ENCODE assay signal across 8 cellular contexts in the genomic region with DNA sequence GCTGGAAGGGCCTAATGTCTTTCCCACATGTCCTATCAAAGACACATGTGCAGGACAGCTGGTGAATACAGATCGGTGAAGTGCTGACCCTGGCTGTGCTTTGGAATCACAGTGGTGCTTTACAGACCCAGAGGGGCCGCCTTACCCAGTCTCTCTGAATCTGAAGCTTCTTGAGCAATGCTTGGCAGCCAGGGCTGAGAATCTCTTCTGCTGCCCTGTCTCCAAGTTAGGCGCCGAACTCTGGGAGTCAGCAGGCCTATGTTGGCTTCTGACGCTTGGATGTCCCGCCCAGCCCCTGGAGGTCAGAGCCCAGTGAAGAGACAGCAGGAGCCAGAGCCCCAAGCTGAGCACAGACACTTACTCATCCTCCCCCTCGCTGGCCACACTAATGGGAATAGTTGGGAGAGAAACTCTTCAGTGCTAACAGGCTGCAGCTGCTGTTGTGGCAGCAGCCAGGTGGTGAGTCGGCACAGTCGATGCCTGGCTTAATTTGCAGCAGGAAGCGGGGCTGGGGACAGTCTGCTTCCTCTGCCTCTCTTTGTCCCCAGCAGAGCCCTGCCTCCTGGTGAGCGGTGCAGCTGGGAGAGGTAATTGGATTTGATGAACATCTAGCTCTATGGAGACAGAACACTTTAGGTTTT.
A peak's percentile ranks its signal among the peaks of the same experiment; 100 is the strongest.
DNase-seq lines count a peak whose midpoint lies in the region; ATAC-seq and TF ChIP-seq lines count a peak whose summit lies in the region.

No MANE protein-coding gene starts in this region.

- ATAC-seq in heart right ventricle (peak; percentile 78 to 97 (median 84)), GM21825 (IDR thresholded peaks at IDR 0.05; ENCODE audit: unreplicated experiment) (no peak)
- no peak for ATAC-seq in stimulated activated naive B cell treated with anti-CD40 and anti-IgM and Interleukin-4, amounts not matched to agents 10 μg/mL and 1 μg/mL and 100 μg/mL, for 72 hours (replicated peaks)

- intact Hi-C loops in OCI-LY7 (cut with micrococcal nuclease; ENCODE audit: unreplicated experiment) = loop anchor here (5.0 kb wide), 2 partner anchors 163 to 428 kb away; no protein-coding TSS in a partner anchor
- intact Hi-C loops in heart right ventricle (cut with DNase I) = no loop called here

- H3K4me1 ChIP-seq in OCI-LY7 (ENCODE audit: insufficient read depth, low read length, poor library complexity, severe bottlenecking) (peaks cover 77% of the 10 kb centered on the region), heart right ventricle (peaks cover 0 to 41% (median 23%) of the 10 kb centered on the region in 9 donors), smooth muscle cell (ENCODE audit: low read depth) (peaks cover 6% of the 10 kb centered on the region)

- H3F3A ChIP-seq in smooth muscle cell (ENCODE audit: low read depth) = peaks cover 6% of the 10 kb centered on the region

- peak overlapping the region; percentile 78 for H3K4me2 ChIP-seq in OCI-LY7 (ENCODE audit: low read length)
- peak overlapping the region; percentile 60 for H3K4me2 ChIP-seq in smooth muscle cell

- POLR2A ChIA-PET in OCI-LY7 (lab: Charles Lee) = interaction anchor here (0.6 to 1.8 kb wide), 5 partner anchors 19 to 397 kb away, joined by 3 to 6 read pairs (median 3); no protein-coding TSS in a partner anchor

- H3K79me2 ChIP-seq in OCI-LY7 (ENCODE audit: insufficient read depth, low read depth, low read length) (no peaks in the 10 kb centered on the region), smooth muscle cell (ENCODE audit: low read depth) (no peaks in the 10 kb centered on the region)

- H3K9me3 ChIP-seq in OCI-LY7 (ENCODE audit: low read length) (no peaks in the 10 kb centered on the region), heart right ventricle (no peaks in the 10 kb centered on the region), smooth muscle cell (replicated peaks; ENCODE audit: low read depth) (no peaks in the 10 kb centered on the region)

- H3K4me3 ChIP-seq in OCI-LY7 (ENCODE audit: low read depth, low read length, poor library complexity, severe bottlenecking) (peak overlapping the region; percentile 42), heart right ventricle (no peak overlapping the region), smooth muscle cell (no peak overlapping the region)

- H4K20me1 ChIP-seq in OCI-LY7 (ENCODE audit: insufficient read depth, low read length) = no peaks in the 10 kb centered on the region
- no peaks in the 10 kb centered on the region for H4K20me1 ChIP-seq in smooth muscle cell (ENCODE audit: low read depth)

- DNase-seq in HFFc6 = peak; percentile 2
- peak; percentile 86 for DNase-seq in OCI-LY7 (ENCODE audit: low spot score)
- DNase-seq in heart right ventricle = peak; percentile 70 to 78
- DNase-seq in smooth muscle cell (lab: John Stamatoyannopoulos, UW; ENCODE audit: unreplicated experiment) = peak; percentile 10
- no peak for DNase-seq in stimulated activated naive B cell treated with anti-CD40 and anti-IgM and Interleukin-4, amounts not matched to agents 10 μg/mL and 1 μg/mL and 100 μg/mL, for 72 hours
- no peak for DNase-seq in dedifferentiated amniotic fluid mesenchymal stem cell (ENCODE audit: extremely low spot score)
- DNase-seq in SKM-1 (lab: John Stamatoyannopoulos, UW; ENCODE audit: unreplicated experiment) = no peak

- peaks cover 9% of the 10 kb centered on the region for H3K27me3 Mint-ChIP-seq in HFFc6 (ENCODE audit: insufficient read depth)
- H3K27me3 Mint-ChIP-seq in stimulated activated naive B cell treated with anti-CD40 and anti-IgM and Interleukin-4, amounts not matched to agents 10 μg/mL and 1 μg/mL and 100 μg/mL, for 72 hours = peaks cover 26 to 28% of the 10 kb centered on the region in 2 donors

- peak overlapping the region; percentile 97 for H3K27ac ChIP-seq in OCI-LY7 (ENCODE audit: low read depth, low read length, poor library complexity, severe bottlenecking)
- peak overlapping the region in 8 of 10 donors; percentile 35 to 78 (median 46) for H3K27ac ChIP-seq in heart right ventricle
- H3K27ac ChIP-seq in smooth muscle cell (ENCODE audit: low read depth) = peak overlapping the region; percentile 79

- CTCF ChIA-PET in OCI-LY7 (lab: Charles Lee; ENCODE audit: unreplicated experiment) = no interaction called here

- no peaks in the 10 kb centered on the region for H3K9me3 Mint-ChIP-seq in HFFc6
- H3K9me3 Mint-ChIP-seq in stimulated activated naive B cell treated with anti-CD40 and anti-IgM and Interleukin-4, amounts not matched to agents 10 μg/mL and 1 μg/mL and 100 μg/mL, for 72 hours = peaks cover 0 to 2% of the 10 kb centered on the region in 2 donors

- H3K9ac ChIP-seq in smooth muscle cell (ENCODE audit: low read depth) = peak overlapping the region; percentile 0

- H3K27ac Mint-ChIP-seq in HFFc6 = no peak overlapping the region
- no peak overlapping the region for H3K27ac Mint-ChIP-seq in stimulated activated naive B cell treated with anti-CD40 and anti-IgM and Interleukin-4, amounts not matched to agents 10 μg/mL and 1 μg/mL and 100 μg/mL, for 72 hours

- H3K36me3 ChIP-seq in OCI-LY7 (ENCODE audit: insufficient read depth, low read length) = no peaks in the 10 kb centered on the region
- no peaks in the 10 kb centered on the region for H3K36me3 ChIP-seq in heart right ventricle
- no peaks in the 10 kb centered on the region for H3K36me3 ChIP-seq in smooth muscle cell (ENCODE audit: low read depth)

- whole genome bisulfite sequencing in heart right ventricle, 2 donors = 30 to 36% methylated on average over 11 of the region's 11 CpGs
- WGBS in smooth muscle cell (ENCODE audit: low lambda C conversion rate) = 12% methylated on average over 11 of the region's 11 CpGs

- no peak overlapping the region for H3K4me3 Mint-ChIP-seq in HFFc6
- no peak overlapping the region for H3K4me3 Mint-ChIP-seq in stimulated activated naive B cell treated with anti-CD40 and anti-IgM and Interleukin-4, amounts not matched to agents 10 μg/mL and 1 μg/mL and 100 μg/mL, for 72 hours

- TF ChIP-seq CTCF in HFFc6 (IDR thresholded peaks at IDR 0.05) (no peak), OCI-LY7 (conservative IDR thresholded peaks at IDR 0.05; ENCODE audit: low read length) (no peak), heart right ventricle (IDR thresholded peaks at IDR 0.05) (no peak), smooth muscle cell (IDR thresholded peaks at IDR 0.05; ENCODE audit: borderline replicate concordance, insufficient read depth, poor library complexity, severe bottlenecking) (no peak)

- no peaks in the 10 kb centered on the region for H3K36me3 Mint-ChIP-seq in HFFc6 (ENCODE audit: low read depth)
- peaks cover 0 to 4% of the 10 kb centered on the region in 2 donors for H3K36me3 Mint-ChIP-seq in stimulated activated naive B cell treated with anti-CD40 and anti-IgM and Interleukin-4, amounts not matched to agents 10 μg/mL and 1 μg/mL and 100 μg/mL, for 72 hours

- peak overlapping the region; percentile 81; the same call in 1 of the 2 replicates for H2AFZ ChIP-seq in OCI-LY7 (ENCODE audit: low read length)
- H2AFZ ChIP-seq in smooth muscle cell (ENCODE audit: low read depth) = no peak overlapping the region

- H3K4me1 Mint-ChIP-seq in HFFc6 (ENCODE audit: low read depth) = peaks cover 11% of the 10 kb centered on the region
- H3K4me1 Mint-ChIP-seq in stimulated activated naive B cell treated with anti-CD40 and anti-IgM and Interleukin-4, amounts not matched to agents 10 μg/mL and 1 μg/mL and 100 μg/mL, for 72 hours = peaks cover 35 to 41% of the 10 kb centered on the region in 2 donors

- no peaks in the 10 kb centered on the region for H3K9me2 ChIP-seq in OCI-LY7 (ENCODE audit: insufficient read depth, low read length)

- no TSS peak for BruUV-seq in OCI-LY7 (replicated peaks; lab: Mats Ljungman, UMichigan)

- H3K27me3 ChIP-seq in heart right ventricle = peaks cover 0 to 4% (median 0%) of the 10 kb centered on the region in 7 donors
- H3K27me3 ChIP-seq in smooth muscle cell (ENCODE audit: low read depth) = no peaks in the 10 kb centered on the region

Comparison
In these comparisons a context has a peak if more than half of its experiments do, and no peak if none do; other contexts are left out.
1. DNase-seq: peak in HFFc6 (single experiment), OCI-LY7 (single experiment), heart right ventricle (2 of 2) and smooth muscle cell (single experiment); none in stimulated activated naive B cell treated with anti-CD40 and anti-IgM and Interleukin-4, amounts not matched to agents 10 μg/mL and 1 μg/mL and 100 μg/mL, for 72 hours (single experiment), dedifferentiated amniotic fluid mesenchymal stem cell (single experiment) and SKM-1 (single experiment).
2. H3K27ac ChIP-seq: peak in every context shown above with its lines; median percentile 97 in OCI-LY7; 79 in smooth muscle cell; 46 in heart right ventricle.
3. ATAC-seq: peak in heart right ventricle (8 of 8); none in stimulated activated naive B cell treated with anti-CD40 and anti-IgM and Interleukin-4, amounts not matched to agents 10 μg/mL and 1 μg/mL and 100 μg/mL, for 72 hours (0 of 2) and GM21825 (single experiment).